Comparison of ENCODE assay signal across 8 cellular contexts in genomic region chr15:52100807-52101206, GRCh38. TPM values are rescaled to one million over a fixed set of nuclear protein-coding genes. Genes with fewer than 3 reads are reported as not detected.
DNase-seq lines count a peak whose midpoint lies in the region; ATAC-seq and TF ChIP-seq lines count a peak whose summit lies in the region.

No MANE protein-coding gene starts in this region.

- no peak for TF ChIP-seq CTCF in BJ (IDR thresholded peaks at IDR 0.05; ENCODE audit: insufficient read depth, low read depth, low read length)
- TF ChIP-seq CTCF in NB4 (IDR thresholded peaks at IDR 0.05; ENCODE audit: low read depth, low read length): no peak

- no peak overlapping the region for H3K4me3 ChIP-seq in BJ (ENCODE audit: low read depth, low read length)
- no peak overlapping the region for H3K4me3 ChIP-seq in NB4 (ENCODE audit: low read depth, low read length)

- no peak overlapping the region for H3K27ac Mint-ChIP-seq in activated CD8-positive, alpha-beta memory T cell treated with anti-CD3 and anti-CD28 coated beads, Interleukin-2, amount 10 ng/mL, durations not matched to agents 7 days and 5 days

- peaks cover 16% of the 10 kb centered on the region for H3K4me1 Mint-ChIP-seq in activated CD8-positive, alpha-beta memory T cell treated with anti-CD3 and anti-CD28 coated beads, Interleukin-2, amount 10 ng/mL, durations not matched to agents 7 days and 5 days

- H3K27me3 Mint-ChIP-seq in activated CD8-positive, alpha-beta memory T cell treated with anti-CD3 and anti-CD28 coated beads, Interleukin-2, amount 10 ng/mL, durations not matched to agents 7 days and 5 days: peaks cover 13% of the 10 kb centered on the region

- no peak for TF ChIP-seq POLR2A in NB4 (IDR thresholded peaks at IDR 0.05; ENCODE audit: extremely low read depth, insufficient read length)

- H3K4me3 Mint-ChIP-seq in activated CD8-positive, alpha-beta memory T cell treated with anti-CD3 and anti-CD28 coated beads, Interleukin-2, amount 10 ng/mL, durations not matched to agents 7 days and 5 days: no peak overlapping the region

- POLR2A ChIA-PET in BJ (lab: Charles Lee): no interaction called here

- DNase-seq in BJ (ENCODE audit: low read depth) (peak; percentile 79), NB4 (ENCODE audit: low read depth) (peak; percentile 84), dedifferentiated amniotic fluid mesenchymal stem cell (ENCODE audit: extremely low spot score) (peak; percentile 61), mucosa of gallbladder (ENCODE audit: low spot score) (peak; percentile 86), DMS153 treated with DMSO at 0.1 percent for 48 hours (lab: John Stamatoyannopoulos, UW; ENCODE audit: unreplicated experiment) (no peak), D341Med (ENCODE audit: low spot score) (no peak)
- no peak for DNase-seq in activated CD8-positive, alpha-beta memory T cell treated with anti-CD3 and anti-CD28 coated beads, Interleukin-2, amount 10 ng/mL, durations not matched to agents 7 days and 5 days

- CTCF ChIA-PET in BJ (lab: Yijun Ruan, JAX): no interaction called here
- CTCF ChIA-PET in activated CD8-positive, alpha-beta memory T cell treated with anti-CD3 and anti-CD28 coated beads, Interleukin-2, amount 10 ng/mL, durations not matched to agents 7 days and 5 days (lab: Charles Lee): interaction anchor here (2.0 kb wide), 1 partner anchor 22 kb away, joined by 6 read pairs; no protein-coding TSS in a partner anchor

- no peaks in the 10 kb centered on the region for H3K9me3 Mint-ChIP-seq in activated CD8-positive, alpha-beta memory T cell treated with anti-CD3 and anti-CD28 coated beads, Interleukin-2, amount 10 ng/mL, durations not matched to agents 7 days and 5 days (ENCODE audit: low read depth)

- ATAC-seq in HG03354 (IDR thresholded peaks at IDR 0.05; ENCODE audit: poor library complexity, severe bottlenecking, unreplicated experiment): no peak
- no peak for ATAC-seq in activated CD8-positive, alpha-beta memory T cell treated with anti-CD3 and anti-CD28 coated beads, Interleukin-2, amount 10 ng/mL, durations not matched to agents 7 days and 5 days

- no peaks in the 10 kb centered on the region for H3K27me3 ChIP-seq in BJ (ENCODE audit: control insufficient read depth, insufficient read depth, low read length)

- no peaks in the 10 kb centered on the region for H3K36me3 Mint-ChIP-seq in activated CD8-positive, alpha-beta memory T cell treated with anti-CD3 and anti-CD28 coated beads, Interleukin-2, amount 10 ng/mL, durations not matched to agents 7 days and 5 days

- no peaks in the 10 kb centered on the region for H3K36me3 ChIP-seq in BJ (ENCODE audit: control insufficient read depth, insufficient read depth, low read length)

RNA-seq across cellular contexts. Expression of gene BCL2L10, which starts 11.8 kb away (rescaled TPM):
- 0.16 and 0.18 TPM in 2 replicates for polyA plus RNA-seq in BJ (2011; rRNA removed)
- not detected in 2 replicates for polyA minus RNA-seq in BJ (2011; rRNA and poly(A)+ RNA removed)
- total RNA-seq in mucosa of gallbladder: 4.7 TPM
- total RNA-seq in activated CD8-positive, alpha-beta memory T cell treated with anti-CD3 and anti-CD28 coated beads, Interleukin-2, amount 10 ng/mL, durations not matched to agents 7 days and 5 days: not detected

Comparison
In these comparisons a context has a peak if more than half of its experiments do, and no peak if none do; other contexts are left out.
1. DNase-seq: peak in BJ (single experiment), NB4 (single experiment), dedifferentiated amniotic fluid mesenchymal stem cell (single experiment) and mucosa of gallbladder (single experiment); none in DMS153 treated with DMSO at 0.1 percent for 48 hours (single experiment), activated CD8-positive, alpha-beta memory T cell treated with anti-CD3 and anti-CD28 coated beads, Interleukin-2, amount 10 ng/mL, durations not matched to agents 7 days and 5 days (single experiment) and D341Med (single experiment).